In the genomic region with DNA sequence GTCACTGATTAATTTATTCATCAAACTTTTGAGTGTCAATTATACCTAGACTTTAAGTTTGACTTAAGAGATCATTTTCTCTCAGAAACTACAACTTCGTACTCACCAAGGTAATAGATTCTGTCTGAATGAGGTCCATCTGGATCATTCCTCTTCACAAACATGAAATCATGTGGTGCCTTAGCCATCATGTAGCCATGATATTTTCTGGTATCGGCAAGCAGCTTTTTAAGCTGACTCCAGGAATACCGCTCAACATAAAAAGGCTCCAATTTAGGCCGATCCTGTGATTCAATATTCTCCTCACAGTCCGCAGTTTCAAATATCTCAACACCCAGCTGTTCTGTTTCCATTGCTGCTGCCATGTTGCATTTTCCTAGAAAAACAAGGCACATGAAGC, we compare ENCODE assay signal across 15 cellular contexts. TPM values are rescaled to one million over a fixed set of nuclear protein-coding genes. Genes with fewer than 3 reads are reported as not detected.
DNase-seq lines count a peak whose midpoint lies in the region; ATAC-seq and TF ChIP-seq lines count a peak whose summit lies in the region.
"Had no signal": no experiment of that assay in that cellular context is flagged by ENCODE, and none has a peak within 500 bp of the region (broad histone marks: within the 10 kb centered on the region; RNA-seq: fewer than 3 reads in every experiment).

No MANE protein-coding gene starts in this region.

- H3K9me3 Mint-ChIP-seq in activated CD8-positive, alpha-beta T cell treated with anti-CD3 and anti-CD28 coated beads for 36 hours = no peaks in the 10 kb centered on the region
- H3K9me3 Mint-ChIP-seq in CD14-positive monocyte = peaks cover 0 to 1% (median 0%) of the 10 kb centered on the region in 7 donors
- H3K9me3 Mint-ChIP-seq: activated T-helper 17 cell treated with anti-CD3 and anti-CD28 coated beads, Interleukin-2, amount 50 U/mL, for 72 hours had no signal

- intact Hi-C loops in activated CD8-positive, alpha-beta T cell treated with anti-CD3 and anti-CD28 coated beads for 36 hours (cut with micrococcal nuclease) = no loop called here
- intact Hi-C loops in CD14-positive monocyte (cut with micrococcal nuclease) = no loop called here

- CTCF ChIA-PET in activated CD8-positive, alpha-beta T cell treated with anti-CD3 and anti-CD28 coated beads for 36 hours (lab: Charles Lee) = interaction anchor here (1.3 kb wide), 1 partner anchor 16 kb away, joined by 4 read pairs; no protein-coding TSS in a partner anchor

- H3K36me3 Mint-ChIP-seq in activated CD8-positive, alpha-beta T cell treated with anti-CD3 and anti-CD28 coated beads for 36 hours (ENCODE audit: low read depth) = peaks cover 38% of the 10 kb centered on the region
- peaks cover 39 to 63% of the 10 kb centered on the region in 2 donors for H3K36me3 Mint-ChIP-seq in CD14-positive monocyte

- TF ChIP-seq CTCF in activated CD8-positive, alpha-beta T cell treated with anti-CD3 and anti-CD28 coated beads for 36 hours (IDR thresholded peaks at IDR 0.05) = no peak
- TF ChIP-seq CTCF in CD14-positive monocyte (IDR thresholded peaks at IDR 0.05) = no peak

- no peak overlapping the region for H3K4me3 Mint-ChIP-seq in activated CD8-positive, alpha-beta T cell treated with anti-CD3 and anti-CD28 coated beads for 36 hours
- H3K4me3 Mint-ChIP-seq in CD14-positive monocyte = no peak overlapping the region
- H3K4me3 Mint-ChIP-seq: activated T-helper 17 cell treated with anti-CD3 and anti-CD28 coated beads, Interleukin-2, amount 50 U/mL, for 72 hours; T-helper 17 cell had no signal

- peak overlapping the region; percentile 80 for H3K27ac ChIP-seq in cingulate gyrus (ENCODE audit: low read depth, low read length)

- H3K27me3 Mint-ChIP-seq in activated CD8-positive, alpha-beta T cell treated with anti-CD3 and anti-CD28 coated beads for 36 hours = no peaks in the 10 kb centered on the region
- H3K27me3 Mint-ChIP-seq in CD14-positive monocyte (ENCODE audit: low read depth in 3 of 3) = no peaks in the 10 kb centered on the region
- H3K27me3 Mint-ChIP-seq: activated T-helper 17 cell treated with anti-CD3 and anti-CD28 coated beads, Interleukin-2, amount 50 U/mL, for 72 hours; T-helper 17 cell had no signal

- POLR2A ChIA-PET in activated CD8-positive, alpha-beta T cell treated with anti-CD3 and anti-CD28 coated beads for 36 hours (lab: Charles Lee) = interaction anchor here (0.5 to 1.2 kb wide), 6 partner anchors 11 to 1200 kb away, joined by 3 to 5 read pairs (median 4); a partner anchor contains a TSS

- in situ Hi-C loops in ACHN (cut with HindIII; ENCODE audit: low pct_ligation_motif_present, low pct_unique_long_range_greater_than_20kb, low sequenced_read_pairs) = no loop called here

- H3K4me1 Mint-ChIP-seq in activated CD8-positive, alpha-beta T cell treated with anti-CD3 and anti-CD28 coated beads for 36 hours (ENCODE audit: low read depth) = peaks cover 48% of the 10 kb centered on the region
- peaks cover 19% of the 10 kb centered on the region for H3K4me1 Mint-ChIP-seq in CD14-positive monocyte
- H3K4me1 Mint-ChIP-seq: activated T-helper 17 cell treated with anti-CD3 and anti-CD28 coated beads, Interleukin-2, amount 50 U/mL, for 72 hours had no signal

- no peak for ATAC-seq in activated CD8-positive, alpha-beta T cell treated with anti-CD3 and anti-CD28 coated beads for 36 hours
- ATAC-seq in GM21717 (IDR thresholded peaks at IDR 0.05; ENCODE audit: unreplicated experiment) = no peak
- ATAC-seq: activated T-helper 17 cell treated with anti-CD3 and anti-CD28 coated beads, Interleukin-2, amount 50 U/mL, for 72 hours; T-helper 17 cell had no signal

- H3K27ac Mint-ChIP-seq in activated CD8-positive, alpha-beta T cell treated with anti-CD3 and anti-CD28 coated beads for 36 hours = peak overlapping the region; percentile 54
- no peak overlapping the region for H3K27ac Mint-ChIP-seq in CD14-positive monocyte
- H3K27ac Mint-ChIP-seq: activated T-helper 17 cell treated with anti-CD3 and anti-CD28 coated beads, Interleukin-2, amount 50 U/mL, for 72 hours; T-helper 17 cell had no signal

- no peak for DNase-seq in activated CD8-positive, alpha-beta T cell treated with anti-CD3 and anti-CD28 coated beads for 36 hours
- DNase-seq in myocyte (ENCODE audit: low read depth) (peak; percentile 22), superior temporal gyrus (ENCODE audit: extremely low spot score) (peak; percentile 53), CD14-positive monocyte (ENCODE audit: low spot score) (no peak), ACHN (no peak), DMS153 treated with DMSO at 0.1 percent for 48 hours (lab: John Stamatoyannopoulos, UW; ENCODE audit: unreplicated experiment) (no peak)
- DNase-seq: activated CD4-positive, alpha-beta T cell treated with anti-CD3 and anti-CD28 coated beads for 48 hours; KBM-7; NCI-H1436 treated with DMSO at 0.1 percent for 48 hours; NCI-H524; stimulated activated CD8-positive, alpha-beta memory T cell treated with anti-CD3 and anti-CD28 coated beads, Interleukin-4, amount 100 ng/mL, for 48 hours; T-helper 17 cell had no signal

RNA-seq across cellular contexts. Expression of a gene that starts 5.3 kb away (rescaled TPM):
- 10 to 100 TPM; 27.7 to 32.6 TPM for total RNA-seq in activated CD8-positive, alpha-beta T cell treated with anti-CD3 and anti-CD28 coated beads for 36 hours
- total RNA-seq in myocyte = 43.0 and 50.9 TPM in 2 replicates
- polyA plus RNA-seq in myocyte (2012) = 16.7 TPM
- polyA plus RNA-seq in CD14-positive monocyte = 10 to 100 TPM; 38.7 to 48.3 TPM

RNA-seq across cellular contexts. Expression of a gene that starts 18.1 kb away (rescaled TPM):
- 10 to 100 TPM; 30.2 to 32.5 TPM for total RNA-seq in activated CD8-positive, alpha-beta T cell treated with anti-CD3 and anti-CD28 coated beads for 36 hours
- total RNA-seq in myocyte = 48.7 and 50.8 TPM in 2 replicates
- 40.8 TPM for polyA plus RNA-seq in myocyte (2012)
- polyA plus RNA-seq in CD14-positive monocyte = 10 to 100 TPM; 10.8 to 12.1 TPM

Comparison
In these comparisons a context has a peak if more than half of its experiments do, and no peak if none do; other contexts are left out.
1. DNase-seq: peak in myocyte (single experiment) and superior temporal gyrus (single experiment); none in activated CD8-positive, alpha-beta T cell treated with anti-CD3 and anti-CD28 coated beads for 36 hours (single experiment), CD14-positive monocyte (single experiment), ACHN (single experiment) and DMS153 treated with DMSO at 0.1 percent for 48 hours (single experiment).